In the genomic region with DNA sequence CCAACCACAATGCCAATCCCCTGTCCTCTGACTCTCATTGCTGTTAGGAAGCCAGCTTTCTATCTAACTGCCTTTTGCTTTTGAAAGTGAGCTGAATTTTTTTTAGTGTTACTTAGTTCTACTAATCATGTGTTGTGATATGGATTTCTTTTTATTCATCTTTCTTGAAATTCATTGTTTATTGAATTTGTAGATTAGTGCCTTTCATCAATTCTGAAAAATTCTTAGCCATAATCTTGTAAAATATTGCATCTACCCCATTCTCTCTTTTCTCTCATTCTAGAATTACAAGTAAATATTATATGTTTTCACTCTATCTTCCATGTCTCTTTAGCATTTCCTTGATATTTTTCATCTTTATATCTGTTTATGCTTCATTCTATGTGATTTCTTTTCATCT, we compare ENCODE assay signal across 8 cellular contexts.
"Had no signal": no experiment of that assay in that cellular context is flagged by ENCODE, and none has a peak within 500 bp of the region (broad histone marks: within the 10 kb centered on the region; RNA-seq: fewer than 3 reads in every experiment).

No MANE protein-coding gene starts in this region.

- H3K4me3 ChIP-seq: K562 had no signal

- H3K4me3 Mint-ChIP-seq: IgD-negative memory B cell had no signal

- ATAC-seq: HepG2, K562 had no signal

- H3K27ac Mint-ChIP-seq: IgD-negative memory B cell had no signal

- H3K9ac ChIP-seq: KMS-11 had no signal

- H3K27ac ChIP-seq: HL-60, KMS-11 had no signal

- H3K27me3 Mint-ChIP-seq: IgD-negative memory B cell had no signal

- H3K4me2 ChIP-seq: KMS-11 had no signal

- DNase-seq: IMR-90, KBM-7, KG1 had no signal
